In genomic region chr14:96002511-96002884, GRCh38 we compare ENCODE assay signal across 14 cellular contexts.
"Had no signal": no experiment of that assay in that cellular context is flagged by ENCODE, and none has a peak within 500 bp of the region (broad histone marks: within the 10 kb centered on the region; RNA-seq: fewer than 3 reads in every experiment).

No MANE protein-coding gene starts in this region.

- DNase-seq: activated B cell treated with CpG ODN at 0.5 μM for 24 hours; activated CD4-positive, alpha-beta T cell treated with anti-CD3 and anti-CD28 coated beads for 48 hours; activated CD8-positive, alpha-beta T cell treated with anti-CD3 and anti-CD28 coated beads for 36 hours; activated effector memory CD4-positive, alpha-beta T cell treated with Interleukin-2 at 50 U/mL for 16 hours; activated T-cell treated with anti-CD3 and anti-CD28 coated beads, Interleukin-2, amount 50 U/mL, for 4 hours; caudate nucleus; colonic mucosa; esophagus squamous epithelium; head of caudate nucleus; kidney glomerular epithelial cell; left ventricle myocardium superior; natural killer cell; nucleus accumbens; upper lobe of left lung had no signal

- H3K4me3 ChIP-seq: colonic mucosa, esophagus squamous epithelium, upper lobe of left lung had no signal

- H3K4me1 ChIP-seq: colonic mucosa, esophagus squamous epithelium, upper lobe of left lung had no signal

- H3K27me3 ChIP-seq: colonic mucosa, upper lobe of left lung had no signal

- H3K27ac ChIP-seq: colonic mucosa, esophagus squamous epithelium, upper lobe of left lung had no signal

- H3K36me3 ChIP-seq: colonic mucosa, esophagus squamous epithelium, upper lobe of left lung had no signal

- H3K9me3 ChIP-seq: colonic mucosa had no signal

- ATAC-seq: activated CD8-positive, alpha-beta T cell treated with anti-CD3 and anti-CD28 coated beads for 36 hours; activated T-cell treated with anti-CD3 and anti-CD28 coated beads, Interleukin-2, amount 50 U/mL, for 4 hours; left ventricle myocardium superior; natural killer cell had no signal
